1 cellular context compared by ENCODE assay signal in genomic region chr1:25053576-25054075, GRCh38.
TF ChIP-seq lines count a peak whose summit lies in the region.

No MANE protein-coding gene starts in this region.

TF ChIP-seq in GM23338, 12 proteins besides CTCF, POLR2A, EP300 and RAD21 (continued from another document):
- TF ChIP-seq ZNF462 (CRISPR knock-in tag; IDR thresholded peaks at IDR 0.05) (no peak), EZH2 (IDR thresholded peaks at IDR 0.05; ENCODE audit: low read depth, unreplicated experiment) (no peak), EZH2phosphoT487 (IDR thresholded peaks at IDR 0.05; ENCODE audit: unreplicated experiment) (no peak)
